In the genomic region with DNA sequence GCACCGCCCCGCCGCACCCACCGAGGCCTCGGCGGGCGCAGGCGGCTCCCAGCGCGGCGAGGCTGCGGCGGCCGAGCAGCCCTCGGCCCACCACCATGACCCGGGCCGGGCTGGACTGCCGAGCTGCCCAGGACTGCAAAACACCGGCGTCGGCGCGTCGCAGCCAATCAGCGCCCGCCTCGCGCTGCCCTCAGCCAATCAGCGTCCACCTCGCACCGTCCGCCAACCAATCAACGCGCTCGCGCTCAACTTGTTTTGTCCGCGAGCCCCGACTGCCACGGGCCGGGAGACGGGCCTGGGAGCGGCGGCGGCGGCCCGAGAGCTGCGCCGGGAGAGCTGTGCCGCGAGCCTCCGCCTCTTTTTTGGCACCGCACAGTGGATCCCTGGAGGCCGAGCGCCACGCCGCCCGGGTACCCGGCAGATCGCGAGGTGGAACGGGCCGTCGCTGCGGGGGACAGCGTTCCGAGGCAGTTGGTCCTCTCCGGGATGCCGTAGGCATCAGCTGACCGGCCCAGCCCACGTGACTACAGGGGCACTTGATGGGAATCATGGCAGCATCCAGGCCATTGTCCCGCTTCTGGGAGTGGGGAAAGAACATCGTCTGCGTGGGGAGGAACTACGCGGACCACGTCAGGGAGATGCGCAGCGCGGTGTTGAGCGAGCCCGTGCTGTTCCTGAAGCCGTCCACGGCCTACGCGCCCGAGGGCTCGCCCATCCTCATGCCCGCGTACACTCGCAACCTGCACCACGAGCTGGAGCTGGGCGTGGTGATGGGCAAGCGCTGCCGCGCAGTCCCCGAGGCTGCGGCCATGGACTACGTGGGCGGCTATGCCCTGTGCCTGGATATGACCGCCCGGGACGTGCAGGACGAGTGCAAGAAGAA, we compare ENCODE assay signal across 1 cellular context.
TF ChIP-seq lines count a peak whose summit lies in the region.

A gene (plus strand): TSS at position 516 of the 883 bp plus-strand sequence. CDS start 33 bp downstream, at position 549.
A gene (minus strand): TSS at position 135 of the 883 bp plus-strand sequence. CDS start 38 bp downstream, at position 97.

TF ChIP-seq in HEK293, 187 proteins besides CTCF, POLR2A, EP300 and RAD21 (continued from another document and continues in another):
- TF ChIP-seq, protein P1, sequence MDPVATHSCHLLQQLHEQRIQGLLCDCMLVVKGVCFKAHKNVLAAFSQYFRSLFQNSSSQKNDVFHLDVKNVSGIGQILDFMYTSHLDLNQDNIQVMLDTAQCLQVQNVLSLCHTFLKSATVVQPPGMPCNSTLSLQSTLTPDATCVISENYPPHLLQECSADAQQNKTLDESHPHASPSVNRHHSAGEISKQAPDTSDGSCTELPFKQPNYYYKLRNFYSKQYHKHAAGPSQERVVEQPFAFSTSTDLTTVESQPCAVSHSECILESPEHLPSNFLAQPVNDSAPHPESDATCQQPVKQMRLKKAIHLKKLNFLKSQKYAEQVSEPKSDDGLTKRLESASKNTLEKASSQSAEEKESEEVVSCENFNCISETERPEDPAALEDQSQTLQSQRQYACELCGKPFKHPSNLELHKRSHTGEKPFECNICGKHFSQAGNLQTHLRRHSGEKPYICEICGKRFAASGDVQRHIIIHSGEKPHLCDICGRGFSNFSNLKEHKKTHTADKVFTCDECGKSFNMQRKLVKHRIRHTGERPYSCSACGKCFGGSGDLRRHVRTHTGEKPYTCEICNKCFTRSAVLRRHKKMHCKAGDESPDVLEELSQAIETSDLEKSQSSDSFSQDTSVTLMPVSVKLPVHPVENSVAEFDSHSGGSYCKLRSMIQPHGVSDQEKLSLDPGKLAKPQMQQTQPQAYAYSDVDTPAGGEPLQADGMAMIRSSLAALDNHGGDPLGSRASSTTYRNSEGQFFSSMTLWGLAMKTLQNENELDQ (tag by site-specific recombination; IDR thresholded peaks at IDR 0.05; ENCODE audit: low read depth) = no peak
- no peak for TF ChIP-seq GLI2 (tag by site-specific recombination; IDR thresholded peaks at IDR 0.05; ENCODE audit: borderline replicate concordance, low read depth)
- TF ChIP-seq KLF16 (tag by site-specific recombination; IDR thresholded peaks at IDR 0.05) = peak; percentile 99
- TF ChIP-seq, protein P2, sequence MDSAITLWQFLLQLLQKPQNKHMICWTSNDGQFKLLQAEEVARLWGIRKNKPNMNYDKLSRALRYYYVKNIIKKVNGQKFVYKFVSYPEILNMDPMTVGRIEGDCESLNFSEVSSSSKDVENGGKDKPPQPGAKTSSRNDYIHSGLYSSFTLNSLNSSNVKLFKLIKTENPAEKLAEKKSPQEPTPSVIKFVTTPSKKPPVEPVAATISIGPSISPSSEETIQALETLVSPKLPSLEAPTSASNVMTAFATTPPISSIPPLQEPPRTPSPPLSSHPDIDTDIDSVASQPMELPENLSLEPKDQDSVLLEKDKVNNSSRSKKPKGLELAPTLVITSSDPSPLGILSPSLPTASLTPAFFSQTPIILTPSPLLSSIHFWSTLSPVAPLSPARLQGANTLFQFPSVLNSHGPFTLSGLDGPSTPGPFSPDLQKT (IDR thresholded peaks at IDR 0.05; ENCODE audit: borderline replicate concordance, low read depth, low read length) = no peak
- TF ChIP-seq, protein P3, sequence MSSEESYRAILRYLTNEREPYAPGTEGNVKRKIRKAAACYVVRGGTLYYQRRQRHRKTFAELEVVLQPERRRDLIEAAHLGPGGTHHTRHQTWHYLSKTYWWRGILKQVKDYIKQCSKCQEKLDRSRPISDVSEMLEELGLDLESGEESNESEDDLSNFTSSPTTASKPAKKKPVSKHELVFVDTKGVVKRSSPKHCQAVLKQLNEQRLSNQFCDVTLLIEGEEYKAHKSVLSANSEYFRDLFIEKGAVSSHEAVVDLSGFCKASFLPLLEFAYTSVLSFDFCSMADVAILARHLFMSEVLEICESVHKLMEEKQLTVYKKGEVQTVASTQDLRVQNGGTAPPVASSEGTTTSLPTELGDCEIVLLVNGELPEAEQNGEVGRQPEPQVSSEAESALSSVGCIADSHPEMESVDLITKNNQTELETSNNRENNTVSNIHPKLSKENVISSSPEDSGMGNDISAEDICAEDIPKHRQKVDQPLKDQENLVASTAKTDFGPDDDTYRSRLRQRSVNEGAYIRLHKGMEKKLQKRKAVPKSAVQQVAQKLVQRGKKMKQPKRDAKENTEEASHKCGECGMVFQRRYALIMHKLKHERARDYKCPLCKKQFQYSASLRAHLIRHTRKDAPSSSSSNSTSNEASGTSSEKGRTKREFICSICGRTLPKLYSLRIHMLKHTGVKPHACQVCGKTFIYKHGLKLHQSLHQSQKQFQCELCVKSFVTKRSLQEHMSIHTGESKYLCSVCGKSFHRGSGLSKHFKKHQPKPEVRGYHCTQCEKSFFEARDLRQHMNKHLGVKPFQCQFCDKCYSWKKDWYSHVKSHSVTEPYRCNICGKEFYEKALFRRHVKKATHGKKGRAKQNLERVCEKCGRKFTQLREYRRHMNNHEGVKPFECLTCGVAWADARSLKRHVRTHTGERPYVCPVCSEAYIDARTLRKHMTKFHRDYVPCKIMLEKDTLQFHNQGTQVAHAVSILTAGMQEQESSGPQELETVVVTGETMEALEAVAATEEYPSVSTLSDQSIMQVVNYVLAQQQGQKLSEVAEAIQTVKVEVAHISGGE (tag by site-specific recombination; conservative IDR thresholded peaks at IDR 0.05; ENCODE audit: low read depth) = peak; percentile 65
- peak; percentile 100 for TF ChIP-seq YY2 (tag by site-specific recombination; IDR thresholded peaks at IDR 0.05)
- TF ChIP-seq, protein P4, sequence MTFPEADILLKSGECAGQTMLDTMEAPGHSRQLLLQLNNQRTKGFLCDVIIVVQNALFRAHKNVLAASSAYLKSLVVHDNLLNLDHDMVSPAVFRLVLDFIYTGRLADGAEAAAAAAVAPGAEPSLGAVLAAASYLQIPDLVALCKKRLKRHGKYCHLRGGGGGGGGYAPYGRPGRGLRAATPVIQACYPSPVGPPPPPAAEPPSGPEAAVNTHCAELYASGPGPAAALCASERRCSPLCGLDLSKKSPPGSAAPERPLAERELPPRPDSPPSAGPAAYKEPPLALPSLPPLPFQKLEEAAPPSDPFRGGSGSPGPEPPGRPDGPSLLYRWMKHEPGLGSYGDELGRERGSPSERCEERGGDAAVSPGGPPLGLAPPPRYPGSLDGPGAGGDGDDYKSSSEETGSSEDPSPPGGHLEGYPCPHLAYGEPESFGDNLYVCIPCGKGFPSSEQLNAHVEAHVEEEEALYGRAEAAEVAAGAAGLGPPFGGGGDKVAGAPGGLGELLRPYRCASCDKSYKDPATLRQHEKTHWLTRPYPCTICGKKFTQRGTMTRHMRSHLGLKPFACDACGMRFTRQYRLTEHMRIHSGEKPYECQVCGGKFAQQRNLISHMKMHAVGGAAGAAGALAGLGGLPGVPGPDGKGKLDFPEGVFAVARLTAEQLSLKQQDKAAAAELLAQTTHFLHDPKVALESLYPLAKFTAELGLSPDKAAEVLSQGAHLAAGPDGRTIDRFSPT (tag by site-specific recombination; IDR thresholded peaks at IDR 0.05) = peak; percentile 96
- no peak for TF ChIP-seq ZNF274 (IDR thresholded peaks at IDR 0.05; ENCODE audit: low read length)
- no peak for TF ChIP-seq ZNF274 (tag by site-specific recombination; IDR thresholded peaks at IDR 0.05; ENCODE audit: borderline replicate concordance)
- peak; percentile 95 for TF ChIP-seq ZIC2 (tag by site-specific recombination; IDR thresholded peaks at IDR 0.05)
- no peak for TF ChIP-seq ZNF416 (tag by site-specific recombination; IDR thresholded peaks at IDR 0.05)
- TF ChIP-seq ZNF76 (tag by site-specific recombination; IDR thresholded peaks at IDR 0.05; ENCODE audit: borderline replicate concordance, low read depth) = peak; percentile 88
- TF ChIP-seq ZNF214 (tag by site-specific recombination; IDR thresholded peaks at IDR 0.05; ENCODE audit: borderline replicate concordance) = no peak
- no peak for TF ChIP-seq ZNF19 (tag by site-specific recombination; IDR thresholded peaks at IDR 0.05; ENCODE audit: low read depth)
- TF ChIP-seq, protein P5, sequence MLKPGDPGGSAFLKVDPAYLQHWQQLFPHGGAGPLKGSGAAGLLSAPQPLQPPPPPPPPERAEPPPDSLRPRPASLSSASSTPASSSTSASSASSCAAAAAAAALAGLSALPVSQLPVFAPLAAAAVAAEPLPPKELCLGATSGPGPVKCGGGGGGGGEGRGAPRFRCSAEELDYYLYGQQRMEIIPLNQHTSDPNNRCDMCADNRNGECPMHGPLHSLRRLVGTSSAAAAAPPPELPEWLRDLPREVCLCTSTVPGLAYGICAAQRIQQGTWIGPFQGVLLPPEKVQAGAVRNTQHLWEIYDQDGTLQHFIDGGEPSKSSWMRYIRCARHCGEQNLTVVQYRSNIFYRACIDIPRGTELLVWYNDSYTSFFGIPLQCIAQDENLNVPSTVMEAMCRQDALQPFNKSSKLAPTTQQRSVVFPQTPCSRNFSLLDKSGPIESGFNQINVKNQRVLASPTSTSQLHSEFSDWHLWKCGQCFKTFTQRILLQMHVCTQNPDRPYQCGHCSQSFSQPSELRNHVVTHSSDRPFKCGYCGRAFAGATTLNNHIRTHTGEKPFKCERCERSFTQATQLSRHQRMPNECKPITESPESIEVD (tag by site-specific recombination; IDR thresholded peaks at IDR 0.05) = no peak
- peak; percentile 69 for TF ChIP-seq ZSCAN30 (tag by site-specific recombination; IDR thresholded peaks at IDR 0.05)
- TF ChIP-seq KLF1 (tag by site-specific recombination; IDR thresholded peaks at IDR 0.05) = peak; percentile 82
- TF ChIP-seq ZNF175 (tag by site-specific recombination; IDR thresholded peaks at IDR 0.05) = no peak
- peak; percentile 98 for TF ChIP-seq ZNF561 (tag by site-specific recombination; IDR thresholded peaks at IDR 0.05; ENCODE audit: borderline replicate concordance)
- TF ChIP-seq ZNF223 (tag by site-specific recombination; IDR thresholded peaks at IDR 0.05) = no peak
- TF ChIP-seq, protein P6, sequence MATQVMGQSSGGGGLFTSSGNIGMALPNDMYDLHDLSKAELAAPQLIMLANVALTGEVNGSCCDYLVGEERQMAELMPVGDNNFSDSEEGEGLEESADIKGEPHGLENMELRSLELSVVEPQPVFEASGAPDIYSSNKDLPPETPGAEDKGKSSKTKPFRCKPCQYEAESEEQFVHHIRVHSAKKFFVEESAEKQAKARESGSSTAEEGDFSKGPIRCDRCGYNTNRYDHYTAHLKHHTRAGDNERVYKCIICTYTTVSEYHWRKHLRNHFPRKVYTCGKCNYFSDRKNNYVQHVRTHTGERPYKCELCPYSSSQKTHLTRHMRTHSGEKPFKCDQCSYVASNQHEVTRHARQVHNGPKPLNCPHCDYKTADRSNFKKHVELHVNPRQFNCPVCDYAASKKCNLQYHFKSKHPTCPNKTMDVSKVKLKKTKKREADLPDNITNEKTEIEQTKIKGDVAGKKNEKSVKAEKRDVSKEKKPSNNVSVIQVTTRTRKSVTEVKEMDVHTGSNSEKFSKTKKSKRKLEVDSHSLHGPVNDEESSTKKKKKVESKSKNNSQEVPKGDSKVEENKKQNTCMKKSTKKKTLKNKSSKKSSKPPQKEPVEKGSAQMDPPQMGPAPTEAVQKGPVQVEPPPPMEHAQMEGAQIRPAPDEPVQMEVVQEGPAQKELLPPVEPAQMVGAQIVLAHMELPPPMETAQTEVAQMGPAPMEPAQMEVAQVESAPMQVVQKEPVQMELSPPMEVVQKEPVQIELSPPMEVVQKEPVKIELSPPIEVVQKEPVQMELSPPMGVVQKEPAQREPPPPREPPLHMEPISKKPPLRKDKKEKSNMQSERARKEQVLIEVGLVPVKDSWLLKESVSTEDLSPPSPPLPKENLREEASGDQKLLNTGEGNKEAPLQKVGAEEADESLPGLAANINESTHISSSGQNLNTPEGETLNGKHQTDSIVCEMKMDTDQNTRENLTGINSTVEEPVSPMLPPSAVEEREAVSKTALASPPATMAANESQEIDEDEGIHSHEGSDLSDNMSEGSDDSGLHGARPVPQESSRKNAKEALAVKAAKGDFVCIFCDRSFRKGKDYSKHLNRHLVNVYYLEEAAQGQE (tag by site-specific recombination; IDR thresholded peaks at IDR 0.05) = peak; percentile 74
- TF ChIP-seq ZNF548 (tag by site-specific recombination; IDR thresholded peaks at IDR 0.05) = peak; percentile 19; the same call in 1 of the 2 replicates
- TF ChIP-seq ZNF654 (tag by site-specific recombination; IDR thresholded peaks at IDR 0.05; ENCODE audit: low read depth) = no peak
- peak; percentile 67; the same call in 1 of the 2 replicates for TF ChIP-seq ZNF792 (tag by site-specific recombination; IDR thresholded peaks at IDR 0.05)
- TF ChIP-seq HOXC10 (CRISPR knock-in tag; IDR thresholded peaks at IDR 0.05) = peak; percentile 50; the same call in 1 of the 2 replicates
- TF ChIP-seq, protein P7, sequence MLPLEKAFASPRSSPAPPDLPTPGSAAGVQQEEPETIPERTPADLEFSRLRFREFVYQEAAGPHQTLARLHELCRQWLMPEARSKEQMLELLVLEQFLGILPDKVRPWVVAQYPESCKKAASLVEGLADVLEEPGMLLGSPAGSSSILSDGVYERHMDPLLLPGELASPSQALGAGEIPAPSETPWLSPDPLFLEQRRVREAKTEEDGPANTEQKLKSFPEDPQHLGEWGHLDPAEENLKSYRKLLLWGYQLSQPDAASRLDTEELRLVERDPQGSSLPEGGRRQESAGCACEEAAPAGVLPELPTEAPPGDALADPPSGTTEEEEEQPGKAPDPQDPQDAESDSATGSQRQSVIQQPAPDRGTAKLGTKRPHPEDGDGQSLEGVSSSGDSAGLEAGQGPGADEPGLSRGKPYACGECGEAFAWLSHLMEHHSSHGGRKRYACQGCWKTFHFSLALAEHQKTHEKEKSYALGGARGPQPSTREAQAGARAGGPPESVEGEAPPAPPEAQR (tag by site-specific recombination; IDR thresholded peaks at IDR 0.05) = peak; percentile 91
- TF ChIP-seq HOXA7 (CRISPR knock-in tag; IDR thresholded peaks at IDR 0.05; ENCODE audit: borderline replicate concordance) = no peak
- peak; percentile 39; the same call in 1 of the 2 replicates for TF ChIP-seq ZNF623 (tag by site-specific recombination; IDR thresholded peaks at IDR 0.05)
- TF ChIP-seq ZNF571 (tag by site-specific recombination; IDR thresholded peaks at IDR 0.05) = no peak
- TF ChIP-seq, protein P8, sequence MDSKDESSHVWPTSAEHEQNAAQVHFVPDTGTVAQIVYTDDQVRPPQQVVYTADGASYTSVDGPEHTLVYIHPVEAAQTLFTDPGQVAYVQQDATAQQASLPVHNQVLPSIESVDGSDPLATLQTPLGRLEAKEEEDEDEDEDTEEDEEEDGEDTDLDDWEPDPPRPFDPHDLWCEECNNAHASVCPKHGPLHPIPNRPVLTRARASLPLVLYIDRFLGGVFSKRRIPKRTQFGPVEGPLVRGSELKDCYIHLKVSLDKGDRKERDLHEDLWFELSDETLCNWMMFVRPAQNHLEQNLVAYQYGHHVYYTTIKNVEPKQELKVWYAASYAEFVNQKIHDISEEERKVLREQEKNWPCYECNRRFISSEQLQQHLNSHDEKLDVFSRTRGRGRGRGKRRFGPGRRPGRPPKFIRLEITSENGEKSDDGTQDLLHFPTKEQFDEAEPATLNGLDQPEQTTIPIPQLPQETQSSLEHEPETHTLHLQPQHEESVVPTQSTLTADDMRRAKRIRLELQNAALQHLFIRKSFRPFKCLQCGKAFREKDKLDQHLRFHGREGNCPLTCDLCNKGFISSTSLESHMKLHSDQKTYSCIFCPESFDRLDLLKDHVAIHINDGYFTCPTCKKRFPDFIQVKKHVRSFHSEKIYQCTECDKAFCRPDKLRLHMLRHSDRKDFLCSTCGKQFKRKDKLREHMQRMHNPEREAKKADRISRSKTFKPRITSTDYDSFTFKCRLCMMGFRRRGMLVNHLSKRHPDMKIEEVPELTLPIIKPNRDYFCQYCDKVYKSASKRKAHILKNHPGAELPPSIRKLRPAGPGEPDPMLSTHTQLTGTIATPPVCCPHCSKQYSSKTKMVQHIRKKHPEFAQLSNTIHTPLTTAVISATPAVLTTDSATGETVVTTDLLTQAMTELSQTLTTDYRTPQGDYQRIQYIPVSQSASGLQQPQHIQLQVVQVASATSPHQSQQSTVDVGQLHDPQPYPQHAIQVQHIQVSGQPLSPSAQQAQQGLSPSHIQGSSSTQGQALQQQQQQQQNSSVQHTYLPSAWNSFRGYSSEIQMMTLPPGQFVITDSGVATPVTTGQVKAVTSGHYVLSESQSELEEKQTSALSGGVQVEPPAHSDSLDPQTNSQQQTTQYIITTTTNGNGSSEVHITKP (tag by site-specific recombination; IDR thresholded peaks at IDR 0.05) = peak; percentile 86
- peak; percentile 90; the same call in 1 of the 2 replicates for TF ChIP-seq ZNF785 (tag by site-specific recombination; IDR thresholded peaks at IDR 0.05)
- TF ChIP-seq ZNF292 (tag by site-specific recombination; IDR thresholded peaks at IDR 0.05; ENCODE audit: borderline replicate concordance, low read depth) = no peak
